Comparison of ENCODE assay signal across 11 cellular contexts in genomic region chr1:116166011-116166571, GRCh38. TPM values are rescaled to one million over a fixed set of nuclear protein-coding genes. Genes with fewer than 3 reads are reported as not detected.
"Had no signal": no experiment of that assay in that cellular context is flagged by ENCODE, and none has a peak within 500 bp of the region (broad histone marks: within the 10 kb centered on the region; RNA-seq: fewer than 3 reads in every experiment).

No MANE protein-coding gene starts in this region.

- H3K27me3 ChIP-seq: upper lobe of left lung had no signal

- H3K4me3 ChIP-seq: lung, upper lobe of left lung had no signal

- ATAC-seq: natural killer cell treated with Interleukin-12 subunit alpha and Interleukin-12 subunit beta and Interleukin-15 and Interleukin-18, amount 100 ng/mL, for 72 hours; SK-N-SH treated with all-trans-retinoic acid at 6 μM for 48 hours had no signal

- DNase-seq: activated B cell treated with CpG ODN at 0.5 μM for 24 hours; activated CD4-positive, alpha-beta T cell treated with anti-CD3 and anti-CD28 coated beads, Interleukin-2, amount 10 ng/mL, durations not matched to agents 7 days and 5 days; activated effector memory CD4-positive, alpha-beta T cell treated with Interleukin-2 at 50 U/mL for 16 hours; effector CD4-positive, alpha-beta T cell; hypothalamus; upper lobe of left lung had no signal

- H3K9me3 ChIP-seq: upper lobe of left lung had no signal

- H3K36me3 ChIP-seq: upper lobe of left lung had no signal

RNA-seq across cellular contexts. Expression of gene MAB21L3, which starts 54.9 kb away (rescaled TPM):
- total RNA-seq: activated B cell treated with CpG ODN at 0.5 μM for 24 hours; activated CD4-positive, alpha-beta T cell treated with anti-CD3 and anti-CD28 coated beads, Interleukin-2, amount 10 ng/mL, durations not matched to agents 7 days and 5 days; natural killer cell treated with Interleukin-12 subunit alpha and Interleukin-12 subunit beta and Interleukin-15 and Interleukin-18, amount 100 ng/mL, for 72 hours; skeletal muscle tissue; T-helper 1 cell treated with Interleukin-12 subunit alpha and Interleukin-12 subunit beta and Interleukin-4 antibody, amounts not matched to agents 30 ng/mL and 1 ng/mL, for 36 hours had no signal
